12 cellular contexts compared by ENCODE assay signal in genomic region chr18:21735452-21736015, GRCh38. TPM values are rescaled to one million over a fixed set of nuclear protein-coding genes. Genes with fewer than 3 reads are reported as not detected.
DNase-seq lines count a peak whose midpoint lies in the region; ATAC-seq and TF ChIP-seq lines count a peak whose summit lies in the region.
"Had no signal": no experiment of that assay in that cellular context is flagged by ENCODE, and none has a peak within 500 bp of the region (broad histone marks: within the 10 kb centered on the region; RNA-seq: fewer than 3 reads in every experiment).

No MANE protein-coding gene starts in this region.

- H3K4me3 Mint-ChIP-seq in activated T-cell treated with anti-CD3 and anti-CD28 coated beads, Interleukin-2, amount 50 U/mL, for 72 hours, result no peak overlapping the region

- peaks cover 11% of the 10 kb centered on the region for H3K4me1 Mint-ChIP-seq in activated T-cell treated with anti-CD3 and anti-CD28 coated beads, Interleukin-2, amount 50 U/mL, for 72 hours (ENCODE audit: low read depth)

- no peak for TF ChIP-seq POLR2A in upper lobe of left lung (IDR thresholded peaks at IDR 0.05)

- peaks cover 3 to 6% of the 10 kb centered on the region in 2 donors for H3K36me3 Mint-ChIP-seq in activated T-cell treated with anti-CD3 and anti-CD28 coated beads, Interleukin-2, amount 50 U/mL, for 72 hours (ENCODE audit: insufficient read depth in 2 of 2)

- H3K9ac ChIP-seq in iPS-18a (ENCODE audit: low read length), result peak overlapping the region; percentile 28

- TF ChIP-seq CTCF in right atrium auricular region (IDR thresholded peaks at IDR 0.05) (no peak), upper lobe of left lung (IDR thresholded peaks at IDR 0.05) (no peak)

- intact Hi-C loops in left cardiac atrium (cut with DNase I), result no loop called here

- peak in 1 of 4 donors; percentile 17 for TF ChIP-seq EP300 in upper lobe of left lung (IDR thresholded peaks at IDR 0.05)

- H3K27me3 ChIP-seq in right atrium auricular region (no peaks in the 10 kb centered on the region), iPS-18a (ENCODE audit: control insufficient read depth, insufficient read depth, low read length) (no peaks in the 10 kb centered on the region), upper lobe of left lung (no peaks in the 10 kb centered on the region)
- H3K27me3 ChIP-seq: BE2C, esophagus squamous epithelium, MG63 had no signal

- no peaks in the 10 kb centered on the region for H3K36me3 ChIP-seq in right atrium auricular region
- H3K36me3 ChIP-seq in iPS-18a (ENCODE audit: control insufficient read depth, low read depth, low read length), result no peaks in the 10 kb centered on the region
- H3K36me3 ChIP-seq in upper lobe of left lung, result no peaks in the 10 kb centered on the region
- H3K36me3 ChIP-seq: BE2C, esophagus squamous epithelium, MG63, thoracic aorta had no signal

- H3K4me1 ChIP-seq in right atrium auricular region (peaks cover 0 to 13% of the 10 kb centered on the region in 2 donors), iPS-18a (ENCODE audit: control insufficient read depth, low read depth, low read length) (peaks cover 20% of the 10 kb centered on the region), upper lobe of left lung (peaks cover 3 to 20% (median 13%) of the 10 kb centered on the region in 4 donors)
- H3K4me1 ChIP-seq: BE2C had no signal

- no peak overlapping the region for H3K27ac Mint-ChIP-seq in activated T-cell treated with anti-CD3 and anti-CD28 coated beads, Interleukin-2, amount 50 U/mL, for 72 hours

- DNase-seq in left cardiac atrium (peak; percentile 53), right atrium auricular region (ENCODE audit: low spot score) (no peak), upper lobe of left lung (peak in 1 of 2 donors; percentile 73), SW 1271 (lab: John Stamatoyannopoulos, UW) (no peak)
- peak; percentile 18 to 27 for DNase-seq in activated T-cell treated with anti-CD3 and anti-CD28 coated beads, Interleukin-2, amount 50 U/mL, for 72 hours
- DNase-seq: BE2C, esophagus squamous epithelium, MG63 had no signal

- no peaks in the 10 kb centered on the region for H3K27me3 Mint-ChIP-seq in activated T-cell treated with anti-CD3 and anti-CD28 coated beads, Interleukin-2, amount 50 U/mL, for 72 hours (ENCODE audit: low read depth)

- H3K27ac ChIP-seq in right atrium auricular region (no peak overlapping the region), iPS-18a (ENCODE audit: low read length) (peak overlapping the region; percentile 68), upper lobe of left lung (peak overlapping the region in 3 of 4 donors; percentile 8 to 49 (median 43))
- H3K27ac ChIP-seq: thoracic aorta had no signal

- H3K9me3 Mint-ChIP-seq in activated T-cell treated with anti-CD3 and anti-CD28 coated beads, Interleukin-2, amount 50 U/mL, for 72 hours, result peaks cover 0 to 9% of the 10 kb centered on the region in 2 donors

- ATAC-seq in left cardiac atrium (no peak), upper lobe of left lung (ENCODE audit: low FRiP score in 2 of 2) (peak in 1 of 2 donors; percentile 32), GM21576 (IDR thresholded peaks at IDR 0.05; ENCODE audit: unreplicated experiment) (no peak), HG03196 (IDR thresholded peaks at IDR 0.05; ENCODE audit: unreplicated experiment) (no peak)
- no peak for ATAC-seq in activated T-cell treated with anti-CD3 and anti-CD28 coated beads, Interleukin-2, amount 50 U/mL, for 72 hours (replicated peaks in 1 of 2)

- no peak overlapping the region for H3K4me3 ChIP-seq in right atrium auricular region
- peak overlapping the region; percentile 6 for H3K4me3 ChIP-seq in iPS-18a (ENCODE audit: low read length)
- peak overlapping the region in 1 of 4 donors; percentile 14 for H3K4me3 ChIP-seq in upper lobe of left lung
- H3K4me3 ChIP-seq: esophagus squamous epithelium, MG63, thoracic aorta had no signal

- H3K9me3 ChIP-seq in right atrium auricular region (no peaks in the 10 kb centered on the region), iPS-18a (ENCODE audit: control insufficient read depth, low read depth, low read length) (no peaks in the 10 kb centered on the region), upper lobe of left lung (no peaks in the 10 kb centered on the region)
- H3K9me3 ChIP-seq: BE2C, esophagus squamous epithelium, thoracic aorta had no signal

- WGBS in upper lobe of left lung, 2 donors, result 49 to 62% methylated on average over 5 to 12 of the region's 12 CpGs

RNA-seq across cellular contexts. Expression of gene MIB1, which starts 5.1 kb away (rescaled TPM):
- total RNA-seq in left cardiac atrium (10 to 100 TPM; 21.0 to 26.6 TPM), right atrium auricular region (10 to 100 TPM; 16.7 to 20.8 TPM), upper lobe of left lung (10 to 100 TPM; 12.9 to 35.2 (median 23.4) TPM)
- 10 to 100 TPM; 45.4 to 47.6 TPM for total RNA-seq in activated T-cell treated with anti-CD3 and anti-CD28 coated beads, Interleukin-2, amount 50 U/mL, for 72 hours

RNA-seq across cellular contexts. Expression of gene ABHD3, which starts 31.0 kb away (rescaled TPM):
- total RNA-seq in left cardiac atrium, result 1 to 10 TPM; 6.6 to 8.7 TPM
- total RNA-seq in right atrium auricular region, result 1 to 10 TPM; 2.0 to 8.4 TPM
- 10 to 100 TPM; 28.9 to 32.0 TPM for total RNA-seq in activated T-cell treated with anti-CD3 and anti-CD28 coated beads, Interleukin-2, amount 50 U/mL, for 72 hours
- total RNA-seq in upper lobe of left lung, result 10 to 100 TPM; 17.2 to 35.6 (median 21.7) TPM

Comparison
In these comparisons a context has a peak if more than half of its experiments do, and no peak if none do; other contexts are left out.
1. DNase-seq: peak in left cardiac atrium (single experiment) and activated T-cell treated with anti-CD3 and anti-CD28 coated beads, Interleukin-2, amount 50 U/mL, for 72 hours (2 of 2); none in right atrium auricular region (single experiment) and SW 1271 (0 of 2).
2. H3K27ac ChIP-seq: peak in iPS-18a (single experiment) and upper lobe of left lung (3 of 4); none in right atrium auricular region (0 of 2).